In the genomic region with DNA sequence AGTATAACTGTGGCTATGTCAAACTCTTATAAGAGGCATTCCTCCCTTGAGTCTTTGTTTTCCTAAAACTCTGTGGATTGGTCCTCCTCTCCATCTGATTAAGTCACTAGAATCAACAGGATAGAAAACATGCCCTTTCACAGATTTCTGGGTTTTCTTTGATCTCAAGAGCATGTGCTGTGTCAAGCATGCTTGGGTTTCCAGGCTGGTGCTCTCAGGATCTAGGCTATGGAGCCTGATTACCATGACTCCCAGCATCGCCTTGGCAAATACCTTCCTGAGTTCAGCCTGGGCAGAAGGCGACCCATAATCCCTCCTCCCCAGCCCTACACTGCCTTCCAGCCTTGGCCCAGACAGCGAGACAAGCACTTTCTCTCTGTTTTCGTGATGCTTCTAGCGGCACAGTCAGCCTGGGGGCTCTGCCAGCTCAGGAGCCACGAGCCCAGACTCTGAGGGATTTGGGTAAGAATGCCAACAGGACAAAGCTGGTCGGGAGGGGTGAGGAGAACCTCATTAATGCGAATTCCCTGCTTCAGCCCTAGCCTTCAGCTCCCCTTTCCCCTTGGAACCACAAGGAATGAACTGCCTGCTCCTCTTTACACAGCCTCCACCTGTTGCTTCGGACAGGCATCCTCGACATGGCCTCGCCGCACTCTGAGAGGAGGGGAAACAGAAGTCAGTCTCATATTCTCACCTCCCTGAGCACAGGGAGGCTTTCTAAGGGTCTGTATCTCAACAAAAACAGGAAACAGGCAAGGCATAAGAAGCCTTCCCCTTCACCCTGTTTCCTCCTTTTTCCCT, we compare ENCODE assay signal across 1 cellular context.
TF ChIP-seq lines count a peak whose summit lies in the region.

No MANE protein-coding gene starts in this region.

TF ChIP-seq in WTC11, 78 proteins besides CTCF, POLR2A, EP300 and RAD21 (continued from another document):
- TF ChIP-seq FOXJ3 (CRISPR knock-in tag; IDR thresholded peaks at IDR 0.05; ENCODE audit: borderline replicate concordance) (no peak), MXD4 (CRISPR knock-in tag; IDR thresholded peaks at IDR 0.05; ENCODE audit: borderline replicate concordance) (no peak), RELA (CRISPR knock-in tag; IDR thresholded peaks at IDR 0.05; ENCODE audit: borderline replicate concordance) (no peak), SMAD4 (CRISPR knock-in tag; IDR thresholded peaks at IDR 0.05) (no peak), NR2C2 (CRISPR knock-in tag; IDR thresholded peaks at IDR 0.05) (no peak)
- TF ChIP-seq, protein P1, sequence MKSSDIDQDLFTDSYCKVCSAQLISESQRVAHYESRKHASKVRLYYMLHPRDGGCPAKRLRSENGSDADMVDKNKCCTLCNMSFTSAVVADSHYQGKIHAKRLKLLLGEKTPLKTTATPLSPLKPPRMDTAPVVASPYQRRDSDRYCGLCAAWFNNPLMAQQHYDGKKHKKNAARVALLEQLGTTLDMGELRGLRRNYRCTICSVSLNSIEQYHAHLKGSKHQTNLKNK (CRISPR knock-in tag; IDR thresholded peaks at IDR 0.05): no peak
- TF ChIP-seq, protein P2, sequence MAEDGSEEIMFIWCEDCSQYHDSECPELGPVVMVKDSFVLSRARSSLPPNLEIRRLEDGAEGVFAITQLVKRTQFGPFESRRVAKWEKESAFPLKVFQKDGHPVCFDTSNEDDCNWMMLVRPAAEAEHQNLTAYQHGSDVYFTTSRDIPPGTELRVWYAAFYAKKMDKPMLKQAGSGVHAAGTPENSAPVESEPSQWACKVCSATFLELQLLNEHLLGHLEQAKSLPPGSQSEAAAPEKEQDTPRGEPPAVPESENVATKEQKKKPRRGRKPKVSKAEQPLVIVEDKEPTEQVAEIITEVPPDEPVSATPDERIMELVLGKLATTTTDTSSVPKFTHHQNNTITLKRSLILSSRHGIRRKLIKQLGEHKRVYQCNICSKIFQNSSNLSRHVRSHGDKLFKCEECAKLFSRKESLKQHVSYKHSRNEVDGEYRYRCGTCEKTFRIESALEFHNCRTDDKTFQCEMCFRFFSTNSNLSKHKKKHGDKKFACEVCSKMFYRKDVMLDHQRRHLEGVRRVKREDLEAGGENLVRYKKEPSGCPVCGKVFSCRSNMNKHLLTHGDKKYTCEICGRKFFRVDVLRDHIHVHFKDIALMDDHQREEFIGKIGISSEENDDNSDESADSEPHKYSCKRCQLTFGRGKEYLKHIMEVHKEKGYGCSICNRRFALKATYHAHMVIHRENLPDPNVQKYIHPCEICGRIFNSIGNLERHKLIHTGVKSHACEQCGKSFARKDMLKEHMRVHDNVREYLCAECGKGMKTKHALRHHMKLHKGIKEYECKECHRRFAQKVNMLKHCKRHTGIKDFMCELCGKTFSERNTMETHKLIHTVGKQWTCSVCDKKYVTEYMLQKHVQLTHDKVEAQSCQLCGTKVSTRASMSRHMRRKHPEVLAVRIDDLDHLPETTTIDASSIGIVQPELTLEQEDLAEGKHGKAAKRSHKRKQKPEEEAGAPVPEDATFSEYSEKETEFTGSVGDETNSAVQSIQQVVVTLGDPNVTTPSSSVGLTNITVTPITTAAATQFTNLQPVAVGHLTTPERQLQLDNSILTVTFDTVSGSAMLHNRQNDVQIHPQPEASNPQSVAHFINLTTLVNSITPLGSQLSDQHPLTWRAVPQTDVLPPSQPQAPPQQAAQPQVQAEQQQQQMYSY (CRISPR knock-in tag; IDR thresholded peaks at IDR 0.05): no peak
